14 cellular contexts compared by ENCODE assay signal in the genomic region with DNA sequence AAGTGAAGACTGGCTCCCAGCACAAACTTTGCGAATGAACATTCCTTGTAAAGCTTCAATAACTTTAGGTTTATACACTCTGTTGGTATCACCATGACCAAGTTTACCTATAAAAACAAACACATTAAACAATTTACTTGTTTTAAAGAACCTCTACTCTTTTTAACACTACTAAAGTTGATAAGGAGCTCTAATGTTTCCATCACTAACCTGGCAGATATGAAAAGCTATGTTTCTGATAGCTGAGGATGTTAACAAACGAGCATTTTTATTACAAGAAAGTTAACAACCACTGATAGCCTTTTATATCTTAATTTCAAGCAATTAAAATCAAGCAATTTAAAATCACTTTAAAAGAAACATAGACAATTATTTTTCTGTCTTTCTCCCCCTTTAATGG.
DNase-seq lines count a peak whose midpoint lies in the region; ATAC-seq, FAIRE-seq and TF ChIP-seq lines count a peak whose summit lies in the region.
"Had no signal": no experiment of that assay in that cellular context is flagged by ENCODE, and none has a peak within 500 bp of the region (broad histone marks: within the 10 kb centered on the region; RNA-seq: fewer than 3 reads in every experiment).

No MANE protein-coding gene starts in this region.

- H4K20me1 ChIP-seq in K562 (replicated peaks; ENCODE audit: control insufficient read depth, insufficient read depth, low read length): no peaks in the 10 kb centered on the region

- WGBS in right cardiac atrium: 88% methylated on average over 2 of the region's 2 CpGs
- 91% methylated on average over 2 of the region's 2 CpGs for WGBS in K562 (ENCODE audit: insufficient coverage, low coverage, missing lambda C conversion rate)
- 88 to 95% (median 91%) methylated on average over 2 of the region's 2 CpGs for WGBS in psoas muscle, 3 donors

- no peaks in the 10 kb centered on the region for H3K9me3 ChIP-seq in cardiac muscle cell (ENCODE audit: low read depth)
- no peaks in the 10 kb centered on the region for H3K9me3 ChIP-seq in right cardiac atrium (ENCODE audit: control insufficient read depth, low read length)
- no peaks in the 10 kb centered on the region for H3K9me3 ChIP-seq in K562 (replicated peaks; ENCODE audit: control insufficient read depth, insufficient read depth, low read depth, low read length)
- H3K9me3 ChIP-seq in psoas muscle: no peaks in the 10 kb centered on the region
- H3K9me3 ChIP-seq: A549 had no signal

- ATAC-seq in right cardiac atrium: no peak
- no peak for ATAC-seq in K562
- no peak for ATAC-seq in psoas muscle
- no peak for ATAC-seq in GM18519 (IDR thresholded peaks at IDR 0.05; ENCODE audit: low FRiP score, unreplicated experiment)

- H3K4me3 ChIP-seq in cardiac muscle cell (no peak overlapping the region), right cardiac atrium (ENCODE audit: low read length) (no peak overlapping the region), K562 (no peak overlapping the region), psoas muscle (no peak overlapping the region)
- H3K4me3 ChIP-seq: A549 had no signal

- H3K9me1 ChIP-seq in K562 (ENCODE audit: control insufficient read depth, insufficient read depth, low read length): no peaks in the 10 kb centered on the region

- H3K27ac ChIP-seq in cardiac muscle cell: peak overlapping the region; percentile 47
- H3K27ac ChIP-seq in right cardiac atrium (ENCODE audit: low read length): no peak overlapping the region
- H3K27ac ChIP-seq in K562 (ENCODE audit: extremely low read depth, low read depth, low read length): peak overlapping the region; percentile 6; the same call in 1 of the 3 replicates
- peak overlapping the region; percentile 28 for H3K27ac ChIP-seq in psoas muscle
- H3K27ac ChIP-seq: A549 had no signal

- CTCF ChIA-PET in K562 (lab: Yijun Ruan, JAX; ENCODE audit: low intra/inter-chr PET ratio): interaction anchor here (1.4 to 2.2 kb wide), 4 partner anchors 138 to 339 kb away, joined by 9 to 18 read pairs (median 11); a partner anchor contains a TSS
- CTCF ChIA-PET in GM10248 (lab: Yijun Ruan, JAX): interaction anchor here (0.7 to 5.3 kb wide), 55 partner anchors 9 to 391 kb away, joined by 3 to 104 read pairs (median 4); a partner anchor contains a TSS

- H3K36me3 ChIP-seq in cardiac muscle cell: peaks cover 47% of the 10 kb centered on the region
- peaks cover 84% of the 10 kb centered on the region for H3K36me3 ChIP-seq in K562 (ENCODE audit: control insufficient read depth, insufficient read depth, low read length)
- peaks cover 0 to 84% of the 10 kb centered on the region in 2 donors for H3K36me3 ChIP-seq in psoas muscle (ENCODE audit: insufficient read depth in 1 of 2, low read depth in 1 of 2)

- H3K4me2 ChIP-seq in K562 (ENCODE audit: insufficient read depth, low read length): no peak overlapping the region
- H3K4me2 ChIP-seq: A549 had no signal

- H3K79me2 ChIP-seq in K562 (ENCODE audit: control insufficient read depth, insufficient read depth, low read length): peaks cover 1% of the 10 kb centered on the region; the same call in 1 of the 3 replicates

- peak; percentile 11 for FAIRE-seq in K562 (lab: Jason Lieb, UNC)
- FAIRE-seq: A549, D721Med had no signal

- H2AFZ ChIP-seq in K562 (ENCODE audit: low read depth, low read length): no peak overlapping the region

- no peak for TF ChIP-seq RAD21 in K562 (CRISPR knock-in tag; conservative IDR thresholded peaks at IDR 0.05 in 1 of 2, IDR thresholded peaks at IDR 0.05 in 1 of 2)

- H3K4me1 ChIP-seq in cardiac muscle cell (ENCODE audit: low read depth) (no peaks in the 10 kb centered on the region), right cardiac atrium (ENCODE audit: control insufficient read depth, insufficient read depth, low read length) (no peaks in the 10 kb centered on the region), K562 (replicated peaks in 1 of 2; ENCODE audit: control insufficient read depth in 2 of 2, insufficient read depth in 2 of 2, low read length in 2 of 2) (no peaks in the 10 kb centered on the region), psoas muscle (no peaks in the 10 kb centered on the region)
- H3K4me1 ChIP-seq: A549 had no signal

- intact Hi-C loops in right cardiac atrium (cut with DNase I): loop anchor here (2.0 to 10.0 kb wide), 6 partner anchors 138 to 314 kb away; a partner anchor contains a TSS
- intact Hi-C loops in K562 (cut with micrococcal nuclease): loop anchor here (1.0 to 5.0 kb wide), 5 partner anchors 74 to 314 kb away; a partner anchor contains a TSS
- intact Hi-C loops in psoas muscle (cut with DNase I): loop anchor here (2.0 to 5.0 kb wide), 5 partner anchors 138 to 314 kb away; a partner anchor contains a TSS

- DNase-seq in cardiac muscle cell (ENCODE audit: low read depth in 1 of 2, low spot score in 1 of 2) (no peak), right cardiac atrium (no peak), K562 (ENCODE audit: extremely low read depth in 1 of 4, low spot score in 3 of 4) (no peak), psoas muscle (no peak), GM10248 (ENCODE audit: extremely low spot score) (no peak), T-helper 2 cell (no peak)
- DNase-seq: CD8-positive, alpha-beta T cell; COR-L47; DMS153; GF-D8; HCEC 1CT had no signal

- H3K9ac ChIP-seq in K562 (ENCODE audit: insufficient read depth in 1 of 2, low read depth in 2 of 2, low read length in 2 of 2): no peak overlapping the region

- TF ChIP-seq POLR2A in K562 (conservative IDR thresholded peaks at IDR 0.05): no peak

- TF ChIP-seq EP300 in K562 (IDR thresholded peaks at IDR 0.05; ENCODE audit: low read length): no peak

- H3K27me3 ChIP-seq in cardiac muscle cell (no peaks in the 10 kb centered on the region), right cardiac atrium (ENCODE audit: control insufficient read depth, insufficient read depth) (no peaks in the 10 kb centered on the region), K562 (ENCODE audit: control insufficient read depth in 2 of 2, insufficient read depth in 2 of 2, low read length in 2 of 2) (no peaks in the 10 kb centered on the region), psoas muscle (ENCODE audit: insufficient read depth in 3 of 3, low read length in 2 of 3) (no peaks in the 10 kb centered on the region)

- POLR2A ChIA-PET in K562 (lab: Yijun Ruan, JAX) (interaction anchor here (0.7 to 2.3 kb wide), 5 partner anchors 14 to 278 kb away, joined by 3 to 10 read pairs (median 3); no protein-coding TSS in a partner anchor), GM10248 (lab: Yijun Ruan, JAX) (interaction anchor here (0.5 kb wide), 1 partner anchor 608 kb away, joined by 4 read pairs; no protein-coding TSS in a partner anchor)

- TF ChIP-seq CTCF in cardiac muscle cell (IDR thresholded peaks at IDR 0.05; ENCODE audit: low read depth, low read length): no peak
- TF ChIP-seq CTCF in K562 (IDR thresholded peaks at IDR 0.05 in 2 of 3, conservative IDR thresholded peaks at IDR 0.05 in 1 of 3; ENCODE audit: insufficient read depth in 2 of 3, low read depth in 1 of 3, low read length in 3 of 3): no peak
- no peak for TF ChIP-seq CTCF in psoas muscle (IDR thresholded peaks at IDR 0.05)
- no peak for TF ChIP-seq CTCF in GM10248 (IDR thresholded peaks at IDR 0.05; ENCODE audit: control extremely low read depth, extremely low read depth, low read depth, missing control alignments)

- in situ Hi-C loops in K562 (cut with MboI): no loop called here

- no TSS peak for BruUV-seq in K562 (replicated peaks; lab: Mats Ljungman, UMichigan)

TF ChIP-seq in K562, 482 proteins besides CTCF, POLR2A, EP300 and RAD21 (continues in another document):
- TF ChIP-seq ZNF785 (CRISPR knock-in tag; IDR thresholded peaks at IDR 0.05) (no peak), MCM2 (IDR thresholded peaks at IDR 0.05; ENCODE audit: low read depth) (no peak), ZNF384 (IDR thresholded peaks at IDR 0.05; ENCODE audit: low read depth, low read length) (no peak), PRPF4 (IDR thresholded peaks at IDR 0.05; ENCODE audit: insufficient read depth, low read depth, low read length, poor library complexity, severe bottlenecking) (no peak), ZNF696 (CRISPR knock-in tag; conservative IDR thresholded peaks at IDR 0.05) (no peak), NFRKB (IDR thresholded peaks at IDR 0.05; ENCODE audit: low read depth) (no peak), XRCC3 (IDR thresholded peaks at IDR 0.05) (no peak), ZNF3 (CRISPR knock-in tag; IDR thresholded peaks at IDR 0.05) (no peak), WHSC1 (IDR thresholded peaks at IDR 0.05; ENCODE audit: low read length) (no peak), CEBPB (tag; IDR thresholded peaks at IDR 0.05) (no peak), ZNF316 (IDR thresholded peaks at IDR 0.05) (no peak), HMG20B (CRISPR knock-in tag; IDR thresholded peaks at IDR 0.05) (no peak), BMI1 (IDR thresholded peaks at IDR 0.05; ENCODE audit: low read length) (no peak), GABPA (tag; conservative IDR thresholded peaks at IDR 0.05; ENCODE audit: low read depth) (no peak), HCFC1 (IDR thresholded peaks at IDR 0.05; ENCODE audit: low read depth, low read length) (no peak), COPS2 (conservative IDR thresholded peaks at IDR 0.05) (no peak)
- TF ChIP-seq, protein P1, sequence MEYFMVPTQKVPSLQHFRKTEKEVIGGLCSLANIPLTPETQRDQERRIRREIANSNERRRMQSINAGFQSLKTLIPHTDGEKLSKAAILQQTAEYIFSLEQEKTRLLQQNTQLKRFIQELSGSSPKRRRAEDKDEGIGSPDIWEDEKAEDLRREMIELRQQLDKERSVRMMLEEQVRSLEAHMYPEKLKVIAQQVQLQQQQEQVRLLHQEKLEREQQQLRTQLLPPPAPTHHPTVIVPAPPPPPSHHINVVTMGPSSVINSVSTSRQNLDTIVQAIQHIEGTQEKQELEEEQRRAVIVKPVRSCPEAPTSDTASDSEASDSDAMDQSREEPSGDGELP (CRISPR knock-in tag; IDR thresholded peaks at IDR 0.05; ENCODE audit: borderline replicate concordance): no peak
- TF ChIP-seq, protein P2, sequence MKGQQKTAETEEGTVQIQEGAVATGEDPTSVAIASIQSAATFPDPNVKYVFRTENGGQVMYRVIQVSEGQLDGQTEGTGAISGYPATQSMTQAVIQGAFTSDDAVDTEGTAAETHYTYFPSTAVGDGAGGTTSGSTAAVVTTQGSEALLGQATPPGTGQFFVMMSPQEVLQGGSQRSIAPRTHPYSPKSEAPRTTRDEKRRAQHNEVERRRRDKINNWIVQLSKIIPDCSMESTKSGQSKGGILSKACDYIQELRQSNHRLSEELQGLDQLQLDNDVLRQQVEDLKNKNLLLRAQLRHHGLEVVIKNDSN (CRISPR knock-in tag; IDR thresholded peaks at IDR 0.05): no peak
